9 cellular contexts compared by ENCODE assay signal in genomic region chr1:247126165-247126564, GRCh38. TPM values are rescaled to one million over a fixed set of nuclear protein-coding genes. Genes with fewer than 3 reads are reported as not detected.
A peak's percentile ranks its signal among the peaks of the same experiment; 100 is the strongest.
DNase-seq lines count a peak whose midpoint lies in the region; ATAC-seq and FAIRE-seq lines count a peak whose summit lies in the region.
"Not testable (repeated sequence)": the region's sequence is repeated elsewhere in the genome, so short reads cannot be mapped to it uniquely, and the experiment has no call there.
"Had no signal": no experiment of that assay in that cellular context is flagged by ENCODE, and none has a peak within 500 bp of the region (broad histone marks: within the 10 kb centered on the region; RNA-seq: fewer than 3 reads in every experiment).

No MANE protein-coding gene starts in this region.

- not testable (repeated sequence) for H3K27me3 Mint-ChIP-seq in activated CD8-positive, alpha-beta T cell treated with anti-CD3 and anti-CD28 coated beads, Interleukin-2, amount 10 ng/mL, durations not matched to agents 7 days and 5 days (ENCODE audit: low read depth)

- H3K4me3 Mint-ChIP-seq in activated CD8-positive, alpha-beta T cell treated with anti-CD3 and anti-CD28 coated beads, Interleukin-2, amount 10 ng/mL, durations not matched to agents 7 days and 5 days: not testable (repeated sequence)

- no CpG with 5 or more reads among the region's 25 CpGs for WGBS in small intestine, 3 donors

- POLR2A ChIA-PET in activated CD8-positive, alpha-beta T cell treated with anti-CD3 and anti-CD28 coated beads, Interleukin-2, amount 10 ng/mL, durations not matched to agents 7 days and 5 days (lab: Charles Lee): not testable (repeated sequence)

- not testable (repeated sequence) for DNase-seq in activated CD8-positive, alpha-beta T cell treated with anti-CD3 and anti-CD28 coated beads, Interleukin-2, amount 10 ng/mL, durations not matched to agents 7 days and 5 days; left cardiac atrium; small intestine

- CTCF ChIA-PET in activated CD8-positive, alpha-beta T cell treated with anti-CD3 and anti-CD28 coated beads, Interleukin-2, amount 10 ng/mL, durations not matched to agents 7 days and 5 days (lab: Charles Lee): not testable (repeated sequence)

- peaks cover 23% of the 10 kb centered on the region for H3K36me3 Mint-ChIP-seq in activated CD8-positive, alpha-beta T cell treated with anti-CD3 and anti-CD28 coated beads, Interleukin-2, amount 10 ng/mL, durations not matched to agents 7 days and 5 days (ENCODE audit: low read depth)

- not testable (repeated sequence) for H3K27ac Mint-ChIP-seq in activated CD8-positive, alpha-beta T cell treated with anti-CD3 and anti-CD28 coated beads, Interleukin-2, amount 10 ng/mL, durations not matched to agents 7 days and 5 days

- not testable (repeated sequence) for H3K4me3 ChIP-seq in small intestine (ENCODE audit: low read depth in 1 of 2, low read length in 2 of 2)

- not testable (repeated sequence) for H3K4me1 ChIP-seq in small intestine (ENCODE audit: control insufficient read depth in 2 of 2, insufficient read depth in 1 of 2, low read depth in 1 of 2, low read length in 1 of 2)

- H3K9me3 Mint-ChIP-seq in activated CD8-positive, alpha-beta T cell treated with anti-CD3 and anti-CD28 coated beads, Interleukin-2, amount 10 ng/mL, durations not matched to agents 7 days and 5 days (ENCODE audit: insufficient read depth): not testable (repeated sequence)

- intact Hi-C loops in left cardiac atrium (cut with DNase I): loop anchor here (5.0 kb wide), 1 partner anchor 41 kb away; no protein-coding TSS in a partner anchor

- H3K36me3 ChIP-seq in small intestine (ENCODE audit: control insufficient read depth in 2 of 2, insufficient read depth in 2 of 2, low read length in 2 of 2): not testable (repeated sequence)

- peak; percentile 36 for FAIRE-seq in small intestine (lab: Jason Lieb, UNC)

- ATAC-seq in GM18499 (IDR thresholded peaks at IDR 0.05; ENCODE audit: insufficient read depth, unreplicated experiment) (peak; percentile 97), GM19351 (IDR thresholded peaks at IDR 0.05; ENCODE audit: unreplicated experiment) (peak; percentile 97), GM21737 (IDR thresholded peaks at IDR 0.05; ENCODE audit: unreplicated experiment) (peak; percentile 99), HG02981 (IDR thresholded peaks at IDR 0.05; ENCODE audit: unreplicated experiment) (peak; percentile 99), HG03460 (IDR thresholded peaks at IDR 0.05; ENCODE audit: unreplicated experiment) (peak; percentile 98), left cardiac atrium (peak; percentile 100)
- peak; percentile 99 for ATAC-seq in activated CD8-positive, alpha-beta T cell treated with anti-CD3 and anti-CD28 coated beads, Interleukin-2, amount 10 ng/mL, durations not matched to agents 7 days and 5 days

- not testable (repeated sequence) for H3K27me3 ChIP-seq in small intestine (ENCODE audit: control insufficient read depth in 2 of 2, insufficient read depth in 2 of 2, low read length in 2 of 2)

- H3K27ac ChIP-seq in small intestine (ENCODE audit: low read depth in 1 of 2, low read length in 1 of 2): not testable (repeated sequence)

- H3K4me1 Mint-ChIP-seq in activated CD8-positive, alpha-beta T cell treated with anti-CD3 and anti-CD28 coated beads, Interleukin-2, amount 10 ng/mL, durations not matched to agents 7 days and 5 days (ENCODE audit: low read depth): not testable (repeated sequence)

- not testable (repeated sequence) for H3K9me3 ChIP-seq in small intestine (ENCODE audit: control insufficient read depth, low read depth)

RNA-seq across cellular contexts. Expression of gene ZNF669, which starts 22.0 kb away (rescaled TPM):
- 10 to 100 TPM in 1 of 2 experiments, 1 to 10 TPM in 1; 9.5 to 10.3 TPM for total RNA-seq in activated CD8-positive, alpha-beta T cell treated with anti-CD3 and anti-CD28 coated beads, Interleukin-2, amount 10 ng/mL, durations not matched to agents 7 days and 5 days
- 1 to 10 TPM; 5.1 TPM for total RNA-seq in left cardiac atrium
- polyA plus RNA-seq in small intestine: 1 to 10 TPM; 3.6 to 5.7 (median 4.8) TPM

RNA-seq across cellular contexts. Expression of gene ZNF124, which starts 45.7 kb away (rescaled TPM):
- total RNA-seq in activated CD8-positive, alpha-beta T cell treated with anti-CD3 and anti-CD28 coated beads, Interleukin-2, amount 10 ng/mL, durations not matched to agents 7 days and 5 days: 10 to 100 TPM; 29.1 to 32.4 TPM
- total RNA-seq in left cardiac atrium: 10 to 100 TPM in 1 of 2 donors, 1 to 10 TPM in 1; 10.0 to 15.5 TPM
- 1 to 10 TPM; 3.2 to 4.7 (median 4.5) TPM for polyA plus RNA-seq in small intestine

RNA-seq across cellular contexts. Expression of gene ZNF670, which starts 47.6 kb away (rescaled TPM):
- total RNA-seq in activated CD8-positive, alpha-beta T cell treated with anti-CD3 and anti-CD28 coated beads, Interleukin-2, amount 10 ng/mL, durations not matched to agents 7 days and 5 days: under 1 TPM; 0.34 to 0.84 TPM
- total RNA-seq in left cardiac atrium: 1 to 10 TPM; 1.5 to 1.8 TPM
- polyA plus RNA-seq in small intestine: 1 to 10 TPM in 2 of 3 donors, under 1 TPM in 1; 0.81 to 2.7 (median 1.8) TPM
- total RNA-seq: ascending aorta had no signal
